Comparison of ENCODE assay signal across 14 cellular contexts in genomic region chr10:71666607-71667373, GRCh38. TPM values are rescaled to one million over a fixed set of nuclear protein-coding genes. Genes with fewer than 3 reads are reported as not detected.
A peak's percentile ranks its signal among the peaks of the same experiment; 100 is the strongest.
DNase-seq lines count a peak whose midpoint lies in the region; ATAC-seq and TF ChIP-seq lines count a peak whose summit lies in the region.
"Had no signal": no experiment of that assay in that cellular context is flagged by ENCODE, and none has a peak within 500 bp of the region (broad histone marks: within the 10 kb centered on the region; RNA-seq: fewer than 3 reads in every experiment).

No MANE protein-coding gene starts in this region.

- H3K9ac ChIP-seq in neural cell (ENCODE audit: low read length), result peak overlapping the region; percentile 53

- H3K36me3 ChIP-seq in neural cell (ENCODE audit: insufficient read depth, low read length), result no peaks in the 10 kb centered on the region
- H3K36me3 ChIP-seq in heart right ventricle, result no peaks in the 10 kb centered on the region

- no peaks in the 10 kb centered on the region for H3K9me2 ChIP-seq in neural cell (ENCODE audit: insufficient read depth, low read length)

- WGBS in heart right ventricle, 2 donors, result 78 to 80% methylated on average over 18 of the region's 18 CpGs

- H3K4me1 ChIP-seq in heart right ventricle, result no peaks in the 10 kb centered on the region

- no peaks in the 10 kb centered on the region for H3F3A ChIP-seq in neural cell (ENCODE audit: insufficient read depth, low read length, poor library complexity, severe bottlenecking)

- no peak overlapping the region for H3K4me3 Mint-ChIP-seq in activated naive CD8-positive, alpha-beta T cell treated with anti-CD3 and anti-CD28 coated beads, Interleukin-2, amount 50 U/mL, for 24 hours
- H3K4me3 Mint-ChIP-seq: HFFc6 had no signal

- no peaks in the 10 kb centered on the region for H3K9me3 ChIP-seq in neural cell (ENCODE audit: low read length)
- no peaks in the 10 kb centered on the region for H3K9me3 ChIP-seq in heart right ventricle

- H3K4me2 ChIP-seq in neural cell (ENCODE audit: low read length), result no peak overlapping the region

- H3K27ac ChIP-seq in neural cell (ENCODE audit: low read length), result peak overlapping the region; percentile 61
- no peak overlapping the region for H3K27ac ChIP-seq in heart right ventricle

- intact Hi-C loops in heart right ventricle (cut with DNase I), result no loop called here

- no peaks in the 10 kb centered on the region for H4K20me1 ChIP-seq in neural cell (ENCODE audit: insufficient read depth)

- DNase-seq in NCI-H1417 (lab: John Stamatoyannopoulos, UW) (peak; percentile 4 to 62 (median 13)), NCI-H1417 treated with DMSO at 0.1 percent for 48 hours (lab: John Stamatoyannopoulos, UW) (no peak), NCI-H524 treated with DMSO at 0.1 percent for 48 hours (lab: John Stamatoyannopoulos, UW) (no peak), heart right ventricle (no peak)
- DNase-seq in activated naive CD8-positive, alpha-beta T cell treated with anti-CD3 and anti-CD28 coated beads, Interleukin-2, amount 50 U/mL, for 24 hours, result peak; percentile 25
- DNase-seq: 8988T, DMS 273 treated with DMSO at 0.1 percent for 48 hours, HFFc6, NCI-H2227 treated with DMSO at 0.1 percent for 48 hours, substantia nigra had no signal

- no peaks in the 10 kb centered on the region for H3K27me3 Mint-ChIP-seq in activated naive CD8-positive, alpha-beta T cell treated with anti-CD3 and anti-CD28 coated beads, Interleukin-2, amount 50 U/mL, for 24 hours

- no peak overlapping the region for H2AFZ ChIP-seq in neural cell (ENCODE audit: low read depth, low read length)

- TF ChIP-seq EP300 in neural cell (conservative IDR thresholded peaks at IDR 0.05; ENCODE audit: poor library complexity, severe bottlenecking), result peak; percentile 26

- H3K9me3 Mint-ChIP-seq in activated naive CD8-positive, alpha-beta T cell treated with anti-CD3 and anti-CD28 coated beads, Interleukin-2, amount 50 U/mL, for 24 hours, result no peaks in the 10 kb centered on the region
- H3K9me3 Mint-ChIP-seq: HFFc6 had no signal

- peak; percentile 34 for ATAC-seq in HG02610 (IDR thresholded peaks at IDR 0.05; ENCODE audit: unreplicated experiment)
- peak; percentile 38 for ATAC-seq in activated naive CD8-positive, alpha-beta T cell treated with anti-CD3 and anti-CD28 coated beads, Interleukin-2, amount 50 U/mL, for 24 hours
- ATAC-seq in heart right ventricle, result no peak
- no peak for ATAC-seq in HG03565 (IDR thresholded peaks at IDR 0.05; ENCODE audit: unreplicated experiment)

- no peaks in the 10 kb centered on the region for H3K79me2 ChIP-seq in neural cell (replicated peaks; ENCODE audit: insufficient read depth, low read length)

- no peak for TF ChIP-seq RAD21 in neural cell (conservative IDR thresholded peaks at IDR 0.05)

- H3K4me3 ChIP-seq in neural cell (ENCODE audit: low read length) (peak overlapping the region; percentile 36), heart right ventricle (no peak overlapping the region)

- peaks cover 13% of the 10 kb centered on the region for H3K4me1 Mint-ChIP-seq in activated naive CD8-positive, alpha-beta T cell treated with anti-CD3 and anti-CD28 coated beads, Interleukin-2, amount 50 U/mL, for 24 hours

- no peaks in the 10 kb centered on the region for H3K36me3 Mint-ChIP-seq in activated naive CD8-positive, alpha-beta T cell treated with anti-CD3 and anti-CD28 coated beads, Interleukin-2, amount 50 U/mL, for 24 hours (ENCODE audit: low read depth)

- TF ChIP-seq CTCF in neural cell (IDR thresholded peaks at IDR 0.05; ENCODE audit: poor library complexity, severe bottlenecking), result no peak
- TF ChIP-seq CTCF in heart right ventricle (IDR thresholded peaks at IDR 0.05), result no peak

- H3K27me3 ChIP-seq in neural cell (ENCODE audit: insufficient read depth, low read depth, low read length), result no peaks in the 10 kb centered on the region
- H3K27me3 ChIP-seq in heart right ventricle, result peaks cover 0 to 5% (median 0%) of the 10 kb centered on the region in 7 donors

- H3K27ac Mint-ChIP-seq in activated naive CD8-positive, alpha-beta T cell treated with anti-CD3 and anti-CD28 coated beads, Interleukin-2, amount 50 U/mL, for 24 hours, result no peak overlapping the region
- H3K27ac Mint-ChIP-seq: HFFc6 had no signal

TF ChIP-seq in neural cell, 6 proteins besides CTCF, POLR2A, EP300 and RAD21:
- TF ChIP-seq TAF1 (IDR thresholded peaks at IDR 0.05; ENCODE audit: low read depth), result no peak
- TF ChIP-seq EZH2 (IDR thresholded peaks at IDR 0.05; ENCODE audit: borderline replicate concordance, insufficient read depth, low read length, poor library complexity, severe bottlenecking), result no peak
- peak; percentile 27 for TF ChIP-seq POLR2AphosphoS5 (IDR thresholded peaks at IDR 0.05)
TF ChIP-seq in neural cell: peak in this region for 1.

RNA-seq across cellular contexts. Expression of gene C10orf105, which starts 52.8 kb away (rescaled TPM):
- polyA plus RNA-seq in neural cell, result 0.11 TPM in 1 of 2 replicates, not detected in the other
- polyA minus RNA-seq in neural cell, result not detected in 2 replicates
- under 1 TPM in 5 of 10 donors, not detected in 5; 0.05 to 0.16 (median 0.07) TPM for total RNA-seq in heart right ventricle
- polyA plus RNA-seq in heart right ventricle, result under 1 TPM; 0.03 to 0.15 TPM
- total RNA-seq: cardiac septum, HFFc6 had no signal

Comparison
In these comparisons a context has a peak if more than half of its experiments do, and no peak if none do; other contexts are left out.
1. DNase-seq: peak in NCI-H1417 (3 of 3) and activated naive CD8-positive, alpha-beta T cell treated with anti-CD3 and anti-CD28 coated beads, Interleukin-2, amount 50 U/mL, for 24 hours (single experiment); none in NCI-H1417 treated with DMSO at 0.1 percent for 48 hours (single experiment), NCI-H524 treated with DMSO at 0.1 percent for 48 hours (single experiment) and heart right ventricle (0 of 2).
2. ATAC-seq: peak in HG02610 (single experiment) and activated naive CD8-positive, alpha-beta T cell treated with anti-CD3 and anti-CD28 coated beads, Interleukin-2, amount 50 U/mL, for 24 hours (single experiment); none in heart right ventricle (0 of 8) and HG03565 (single experiment).